Comparison of ENCODE assay signal across 8 cellular contexts in the genomic region with DNA sequence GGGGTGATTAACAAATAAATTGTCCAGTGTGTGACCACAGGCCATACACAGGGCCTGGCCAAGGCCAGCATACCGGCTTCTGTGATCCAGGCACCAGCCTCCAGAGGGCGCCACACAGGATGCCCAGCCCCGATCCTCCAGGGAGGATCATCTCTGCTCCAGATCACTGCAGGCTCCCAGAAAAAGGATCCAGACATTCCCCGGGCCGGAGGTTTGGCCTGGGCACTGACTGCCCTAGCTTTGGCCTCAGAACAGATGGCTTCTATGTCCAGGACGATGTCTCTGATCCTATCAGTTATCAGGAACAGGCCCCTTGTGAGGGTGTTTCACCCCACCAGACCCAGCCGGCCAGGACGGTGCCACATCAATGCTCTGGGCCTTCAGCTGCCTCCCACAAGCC.
DNase-seq lines count a peak whose midpoint lies in the region; ATAC-seq and TF ChIP-seq lines count a peak whose summit lies in the region.

No MANE protein-coding gene starts in this region.

- 17% methylated on average over 2 of the region's 8 CpGs; no CpG with 5 or more reads in 1 of the 2 experiments for WGBS in IMR-90 (ENCODE audit: extremely low coverage in 2 of 2, insufficient read length in 1 of 2), 2 experiments

- no peak overlapping the region for H3K27ac ChIP-seq in IMR-90 (ENCODE audit: insufficient read depth, low read length)
- no peak overlapping the region for H3K27ac ChIP-seq in gastrocnemius medialis

- no peak overlapping the region for H3K14ac ChIP-seq in IMR-90 (replicated peaks; ENCODE audit: low read depth, low read length)

- POLR2A ChIA-PET in IMR-90 (lab: Charles Lee; ENCODE audit: unreplicated experiment): no interaction called here

- no peaks in the 10 kb centered on the region for H3K36me3 Mint-ChIP-seq in glutamatergic neuron (ENCODE audit: unreplicated experiment)
- H3K36me3 Mint-ChIP-seq in effector memory CD8-positive, alpha-beta T cell (ENCODE audit: insufficient read depth): peaks cover 3% of the 10 kb centered on the region

- no peaks in the 10 kb centered on the region for H3K9me1 ChIP-seq in IMR-90 (ENCODE audit: insufficient read depth, low read length)

- H3K9ac ChIP-seq in IMR-90 (ENCODE audit: low read depth, low read length): no peak overlapping the region

- no peak overlapping the region for H2AK5ac ChIP-seq in IMR-90 (ENCODE audit: low read depth, low read length)

- H2BK120ac ChIP-seq in IMR-90 (ENCODE audit: low read depth, low read length): no peak overlapping the region

- H4K8ac ChIP-seq in IMR-90 (ENCODE audit: low read depth in 2 of 2, low read length in 2 of 2): no peak overlapping the region

- ATAC-seq in Right ventricle myocardium inferior (no peak), IMR-90 (ENCODE audit: low read depth) (peak; percentile 84), gastrocnemius medialis (peak in 1 of 2 donors; percentile 61), GM21737 (IDR thresholded peaks at IDR 0.05; ENCODE audit: unreplicated experiment) (no peak)
- no peak for ATAC-seq in effector memory CD8-positive, alpha-beta T cell (replicated peaks)

- H3K23ac ChIP-seq in IMR-90 (ENCODE audit: low read depth, low read length): no peak overlapping the region

- no peaks in the 10 kb centered on the region for H3K36me3 ChIP-seq in IMR-90 (ENCODE audit: control insufficient read depth, insufficient read depth, low read length)
- H3K36me3 ChIP-seq in gastrocnemius medialis: no peaks in the 10 kb centered on the region

- no peak overlapping the region for H4K5ac ChIP-seq in IMR-90 (ENCODE audit: low read depth, low read length)

- peak overlapping the region; percentile 63 for H2AFZ ChIP-seq in IMR-90 (replicated peaks; ENCODE audit: low read length, poor library complexity)

- dilution Hi-C loops in IMR-90 (cut with HindIII; ENCODE audit: low sequenced_read_pairs, unreplicated experiment): no loop called here

- no peak for TF ChIP-seq POLR2A in IMR-90 (IDR thresholded peaks at IDR 0.05; ENCODE audit: low read depth, low read length)
- TF ChIP-seq POLR2A in gastrocnemius medialis (IDR thresholded peaks at IDR 0.05): no peak

- H3K4me2 ChIP-seq in IMR-90 (ENCODE audit: low read depth, low read length): no peak overlapping the region

- no peaks in the 10 kb centered on the region for H3K79me1 ChIP-seq in IMR-90 (ENCODE audit: low read depth in 1 of 2, low read length in 2 of 2)

- no peak overlapping the region for H3K27ac Mint-ChIP-seq in glutamatergic neuron (ENCODE audit: unreplicated experiment)
- H3K27ac Mint-ChIP-seq in effector memory CD8-positive, alpha-beta T cell: no peak overlapping the region

- H3K4ac ChIP-seq in IMR-90 (ENCODE audit: low read depth, low read length): no peak overlapping the region

- no peak overlapping the region for H2BK15ac ChIP-seq in IMR-90 (ENCODE audit: low read depth, low read length)

- in situ Hi-C loops in IMR-90 (cut with MboI; ENCODE audit: low sequenced_read_pairs): loop anchor here (10.0 kb wide), 1 partner anchor 227 kb away; no protein-coding TSS in a partner anchor
- in situ Hi-C loops in gastrocnemius medialis (cut with MboI; ENCODE audit: low sequenced_read_pairs in 4 of 4): loop anchor here in 1 of 4 donors (25.0 kb wide), 1 partner anchor 224 kb away; no protein-coding TSS in a partner anchor

- no peak overlapping the region for H2BK5ac ChIP-seq in IMR-90 (ENCODE audit: low read depth, low read length, poor library complexity, severe bottlenecking)

- H2AK9ac ChIP-seq in IMR-90 (replicated peaks; ENCODE audit: low read depth, low read length, poor library complexity): peak overlapping the region; percentile 42

- no peaks in the 10 kb centered on the region for H3K4me1 Mint-ChIP-seq in glutamatergic neuron (ENCODE audit: low read depth, unreplicated experiment)
- H3K4me1 Mint-ChIP-seq in effector memory CD8-positive, alpha-beta T cell (ENCODE audit: low read depth in 2 of 2): peaks cover 0 to 3% of the 10 kb centered on the region in 2 donors

- peaks cover 3% of the 10 kb centered on the region for H3K27me3 Mint-ChIP-seq in glutamatergic neuron (ENCODE audit: unreplicated experiment)
- peaks cover 8 to 66% of the 10 kb centered on the region in 2 donors for H3K27me3 Mint-ChIP-seq in effector memory CD8-positive, alpha-beta T cell

- peak; percentile 39 for TF ChIP-seq RAD21 in IMR-90 (IDR thresholded peaks at IDR 0.05; ENCODE audit: low read length)

- no peak overlapping the region for H3K56ac ChIP-seq in IMR-90 (ENCODE audit: extremely low read depth, insufficient read depth, low read length)

- no peak overlapping the region for H4K91ac ChIP-seq in IMR-90 (ENCODE audit: insufficient read depth, low read depth, low read length)

- peaks cover 4% of the 10 kb centered on the region for H3K9me3 Mint-ChIP-seq in glutamatergic neuron (ENCODE audit: unreplicated experiment)
- H3K9me3 Mint-ChIP-seq in effector memory CD8-positive, alpha-beta T cell: no peaks in the 10 kb centered on the region

- H3K18ac ChIP-seq in IMR-90 (ENCODE audit: low read depth, low read length): no peak overlapping the region

- CTCF ChIA-PET in IMR-90 (lab: Yijun Ruan, JAX): interaction anchor here (0.7 kb wide), 1 partner anchor 646 kb away, joined by 3 read pairs; no protein-coding TSS in a partner anchor

- BruUV-seq in IMR-90 (replicated peaks; lab: Mats Ljungman, UMichigan): no TSS peak

- H3K9me3 ChIP-seq in IMR-90 (ENCODE audit: control insufficient read depth, insufficient read depth, low read length) (no peaks in the 10 kb centered on the region), gastrocnemius medialis (no peaks in the 10 kb centered on the region)

- H3K4me1 ChIP-seq in IMR-90 (ENCODE audit: control insufficient read depth, insufficient read depth, low read length) (no peaks in the 10 kb centered on the region), gastrocnemius medialis (no peaks in the 10 kb centered on the region)

- H2BK20ac ChIP-seq in IMR-90 (ENCODE audit: low read depth, low read length): no peak overlapping the region

- H3K4me3 Mint-ChIP-seq in glutamatergic neuron (ENCODE audit: unreplicated experiment): no peak overlapping the region
- no peak overlapping the region for H3K4me3 Mint-ChIP-seq in effector memory CD8-positive, alpha-beta T cell

- H3K4me3 ChIP-seq in IMR-90 (ENCODE audit: insufficient read depth, low read depth, low read length) (no peak overlapping the region), gastrocnemius medialis (no peak overlapping the region)

- intact Hi-C loops in Right ventricle myocardium inferior (cut with DNase I) (no loop called here), cardiac septum (cut with DNase I) (loop anchor here (5.0 kb wide), 1 partner anchor 229 kb away; no protein-coding TSS in a partner anchor), IMR-90 (cut with micrococcal nuclease) (loop anchor here (2.0 kb wide), 1 partner anchor 229 kb away; no protein-coding TSS in a partner anchor), gastrocnemius medialis (cut with DNase I; ENCODE audit: low total_unique reads) (no loop called here)

- DNase-seq in Right ventricle myocardium inferior (ENCODE audit: missing footprints) (peak; percentile 67), cardiac septum (ENCODE audit: low spot score) (no peak), IMR-90 (peak; percentile 12), glutamatergic neuron (peak; percentile 77), gastrocnemius medialis (no peak)
- peak; percentile 46 to 58 for DNase-seq in activated CD4-positive, alpha-beta T cell treated with anti-CD3 and anti-CD28 coated beads, Interleukin-2, amount 50 U/mL, for 48 hours
- no peak for DNase-seq in effector memory CD8-positive, alpha-beta T cell

- no peaks in the 10 kb centered on the region for H4K20me1 ChIP-seq in IMR-90 (ENCODE audit: insufficient read depth, low read length)

- H3K27me3 ChIP-seq in IMR-90 (ENCODE audit: control insufficient read depth, insufficient read depth, low read length) (peaks cover 3% of the 10 kb centered on the region; the same call in 1 of the 2 replicates), gastrocnemius medialis (no peaks in the 10 kb centered on the region)

- TF ChIP-seq CTCF in IMR-90 (conservative IDR thresholded peaks at IDR 0.05; ENCODE audit: low read depth, low read length): peak; percentile 56
- peak; percentile 78 for TF ChIP-seq CTCF in glutamatergic neuron (IDR thresholded peaks at IDR 0.05; ENCODE audit: partially characterized antibody, unreplicated experiment)
- TF ChIP-seq CTCF in gastrocnemius medialis (IDR thresholded peaks at IDR 0.05 in 4 of 5, conservative IDR thresholded peaks at IDR 0.05 in 1 of 5): peak in 4 of 5 experiments; percentile 13 to 59 (median 48)

TF ChIP-seq in IMR-90, 13 proteins besides CTCF, POLR2A, EP300 and RAD21:
- peak; percentile 40 for TF ChIP-seq SMC3 (IDR thresholded peaks at IDR 0.05; ENCODE audit: low read depth, low read length)
- TF ChIP-seq CEBPB (IDR thresholded peaks at IDR 0.05; ENCODE audit: low read depth, low read length): no peak

Comparison
In these comparisons a context has a peak if more than half of its experiments do, and no peak if none do; other contexts are left out.
1. DNase-seq: peak in Right ventricle myocardium inferior (single experiment), IMR-90 (single experiment), activated CD4-positive, alpha-beta T cell treated with anti-CD3 and anti-CD28 coated beads, Interleukin-2, amount 50 U/mL, for 48 hours (2 of 2) and glutamatergic neuron (single experiment); none in cardiac septum (single experiment), gastrocnemius medialis (0 of 2) and effector memory CD8-positive, alpha-beta T cell (0 of 3).
2. intact Hi-C loops: an anchor here in cardiac septum (5.0 kb wide) and IMR-90 (2.0 kb wide); none called in Right ventricle myocardium inferior and gastrocnemius medialis.
3. Peak in every context shown above with its lines, with median percentiles within 50 percentile points of each other: CTCF ChIP-seq.